1 cellular context compared by ENCODE assay signal in the genomic region with DNA sequence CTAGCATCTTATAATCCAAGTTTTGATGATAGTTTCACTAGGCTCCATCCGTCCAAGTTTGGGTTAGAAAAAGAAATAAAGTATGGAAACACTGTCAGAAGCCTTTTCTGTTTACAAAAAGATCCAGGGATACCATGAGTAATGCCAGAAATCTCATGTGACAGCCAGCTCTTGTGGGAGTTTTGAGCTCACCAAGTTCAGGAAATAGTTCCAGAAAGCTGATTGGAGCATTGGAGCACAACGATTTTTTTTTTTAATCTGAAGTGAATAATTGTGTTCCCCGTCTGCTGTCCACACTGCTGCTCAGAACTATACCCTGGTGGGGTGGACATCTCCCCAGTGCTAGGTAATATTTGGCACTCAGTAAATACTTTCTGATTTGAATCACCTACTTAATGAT.
TF ChIP-seq lines count a peak whose summit lies in the region.

No MANE protein-coding gene starts in this region.

TF ChIP-seq in WTC11, 78 proteins besides CTCF, POLR2A, EP300 and RAD21 (continued from another document):
- TF ChIP-seq, protein P1, sequence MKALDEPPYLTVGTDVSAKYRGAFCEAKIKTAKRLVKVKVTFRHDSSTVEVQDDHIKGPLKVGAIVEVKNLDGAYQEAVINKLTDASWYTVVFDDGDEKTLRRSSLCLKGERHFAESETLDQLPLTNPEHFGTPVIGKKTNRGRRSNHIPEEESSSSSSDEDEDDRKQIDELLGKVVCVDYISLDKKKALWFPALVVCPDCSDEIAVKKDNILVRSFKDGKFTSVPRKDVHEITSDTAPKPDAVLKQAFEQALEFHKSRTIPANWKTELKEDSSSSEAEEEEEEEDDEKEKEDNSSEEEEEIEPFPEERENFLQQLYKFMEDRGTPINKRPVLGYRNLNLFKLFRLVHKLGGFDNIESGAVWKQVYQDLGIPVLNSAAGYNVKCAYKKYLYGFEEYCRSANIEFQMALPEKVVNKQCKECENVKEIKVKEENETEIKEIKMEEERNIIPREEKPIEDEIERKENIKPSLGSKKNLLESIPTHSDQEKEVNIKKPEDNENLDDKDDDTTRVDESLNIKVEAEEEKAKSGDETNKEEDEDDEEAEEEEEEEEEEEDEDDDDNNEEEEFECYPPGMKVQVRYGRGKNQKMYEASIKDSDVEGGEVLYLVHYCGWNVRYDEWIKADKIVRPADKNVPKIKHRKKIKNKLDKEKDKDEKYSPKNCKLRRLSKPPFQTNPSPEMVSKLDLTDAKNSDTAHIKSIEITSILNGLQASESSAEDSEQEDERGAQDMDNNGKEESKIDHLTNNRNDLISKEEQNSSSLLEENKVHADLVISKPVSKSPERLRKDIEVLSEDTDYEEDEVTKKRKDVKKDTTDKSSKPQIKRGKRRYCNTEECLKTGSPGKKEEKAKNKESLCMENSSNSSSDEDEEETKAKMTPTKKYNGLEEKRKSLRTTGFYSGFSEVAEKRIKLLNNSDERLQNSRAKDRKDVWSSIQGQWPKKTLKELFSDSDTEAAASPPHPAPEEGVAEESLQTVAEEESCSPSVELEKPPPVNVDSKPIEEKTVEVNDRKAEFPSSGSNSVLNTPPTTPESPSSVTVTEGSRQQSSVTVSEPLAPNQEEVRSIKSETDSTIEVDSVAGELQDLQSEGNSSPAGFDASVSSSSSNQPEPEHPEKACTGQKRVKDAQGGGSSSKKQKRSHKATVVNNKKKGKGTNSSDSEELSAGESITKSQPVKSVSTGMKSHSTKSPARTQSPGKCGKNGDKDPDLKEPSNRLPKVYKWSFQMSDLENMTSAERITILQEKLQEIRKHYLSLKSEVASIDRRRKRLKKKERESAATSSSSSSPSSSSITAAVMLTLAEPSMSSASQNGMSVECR (CRISPR knock-in tag; IDR thresholded peaks at IDR 0.05; ENCODE audit: borderline replicate concordance) = no peak
- no peak for TF ChIP-seq HMGXB4 (CRISPR knock-in tag; IDR thresholded peaks at IDR 0.05)
- no peak for TF ChIP-seq CREM (CRISPR knock-in tag; IDR thresholded peaks at IDR 0.05)
- TF ChIP-seq, protein P2, sequence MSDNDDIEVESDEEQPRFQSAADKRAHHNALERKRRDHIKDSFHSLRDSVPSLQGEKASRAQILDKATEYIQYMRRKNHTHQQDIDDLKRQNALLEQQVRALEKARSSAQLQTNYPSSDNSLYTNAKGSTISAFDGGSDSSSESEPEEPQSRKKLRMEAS (CRISPR knock-in tag; IDR thresholded peaks at IDR 0.05) = no peak
- TF ChIP-seq GRHL2 (CRISPR knock-in tag; IDR thresholded peaks at IDR 0.05; ENCODE audit: insufficient replicate concordance, severe bottlenecking) = no peak
- no peak for TF ChIP-seq ZNF425 (CRISPR knock-in tag; conservative IDR thresholded peaks at IDR 0.05)
- TF ChIP-seq E2F5 (CRISPR knock-in tag; IDR thresholded peaks at IDR 0.05) = no peak
- TF ChIP-seq HMGA2 (CRISPR knock-in tag; IDR thresholded peaks at IDR 0.05) = no peak
- TF ChIP-seq KAT7 (CRISPR knock-in tag; IDR thresholded peaks at IDR 0.05; ENCODE audit: borderline replicate concordance) = no peak
- no peak for TF ChIP-seq ZNF423 (CRISPR knock-in tag; IDR thresholded peaks at IDR 0.05)
